ENCODE assay signal across 9 cellular contexts in the genomic region with DNA sequence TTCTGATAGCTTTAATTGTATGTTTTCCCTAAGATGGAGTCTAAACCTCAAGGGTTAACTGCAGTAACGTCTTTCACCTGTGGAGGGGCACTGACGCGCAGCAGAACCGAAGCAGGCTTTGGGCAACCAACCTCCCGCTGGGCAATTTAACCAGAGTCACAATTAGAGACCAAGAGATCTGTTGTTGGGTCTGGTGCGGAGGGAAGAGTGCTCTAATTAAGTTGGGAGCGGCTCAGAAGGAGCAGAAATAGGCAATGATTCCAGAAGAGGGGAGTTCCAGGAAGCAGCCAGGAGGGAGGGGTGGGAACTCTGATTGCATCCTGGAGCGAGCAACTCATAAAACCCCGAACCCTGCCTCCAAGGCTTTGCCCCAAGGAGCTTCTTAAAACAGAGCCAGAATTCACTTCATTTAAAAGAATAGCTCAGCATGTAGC.
DNase-seq lines count a peak whose midpoint lies in the region; ATAC-seq and TF ChIP-seq lines count a peak whose summit lies in the region.
"Had no signal": no experiment of that assay in that cellular context is flagged by ENCODE, and none has a peak within 500 bp of the region (broad histone marks: within the 10 kb centered on the region; RNA-seq: fewer than 3 reads in every experiment).

No MANE protein-coding gene starts in this region.

- DNase-seq in AG04450 (ENCODE audit: low read depth, low spot score) (no peak), NAMALWA (ENCODE audit: low spot score) (peak; percentile 49), endothelial cell (ENCODE audit: low spot score) (peak; percentile 31), T-helper 1 cell (no peak), germinal center (ENCODE audit: low spot score) (no peak), GF-D8 (lab: John Stamatoyannopoulos, UW) (no peak), kidney glomerular epithelial cell (lab: John Stamatoyannopoulos, UW) (no peak)

- H3K9me3 ChIP-seq in AG04450 (ENCODE audit: control insufficient read depth, insufficient read depth, low read length) = no peaks in the 10 kb centered on the region

- ATAC-seq in GM19397 (IDR thresholded peaks at IDR 0.05; ENCODE audit: unreplicated experiment) = peak; percentile 65

- H3K27ac Mint-ChIP-seq in endothelial cell (ENCODE audit: unreplicated experiment) = no peak overlapping the region
- H3K27ac Mint-ChIP-seq: activated naive CD4-positive, alpha-beta T cell treated with anti-CD3 and anti-CD28 coated beads, Interleukin-2, amount 50 U/mL, for 24 hours had no signal

- H3K4me1 Mint-ChIP-seq in endothelial cell (ENCODE audit: unreplicated experiment) = peaks cover 3% of the 10 kb centered on the region
- H3K4me1 Mint-ChIP-seq: activated naive CD4-positive, alpha-beta T cell treated with anti-CD3 and anti-CD28 coated beads, Interleukin-2, amount 50 U/mL, for 24 hours had no signal

- H3K27ac ChIP-seq in AG04450 (ENCODE audit: low read depth, low read length) = no peak overlapping the region

- peaks cover 9% of the 10 kb centered on the region for H3K27me3 Mint-ChIP-seq in endothelial cell (ENCODE audit: unreplicated experiment)

- no peaks in the 10 kb centered on the region for H3K36me3 Mint-ChIP-seq in endothelial cell (ENCODE audit: low read depth, unreplicated experiment)
- H3K36me3 Mint-ChIP-seq: activated naive CD4-positive, alpha-beta T cell treated with anti-CD3 and anti-CD28 coated beads, Interleukin-2, amount 50 U/mL, for 24 hours had no signal

- no peaks in the 10 kb centered on the region for H3K27me3 ChIP-seq in AG04450 (ENCODE audit: control insufficient read depth, insufficient read depth, low read length)

- CTCF ChIA-PET in AG04450 (lab: Charles Lee) = interaction anchor here (6.3 kb wide), 1 partner anchor 14 kb away, joined by 25 read pairs; no protein-coding TSS in a partner anchor

- H3K4me3 Mint-ChIP-seq in endothelial cell (ENCODE audit: unreplicated experiment) = no peak overlapping the region
- H3K4me3 Mint-ChIP-seq: activated naive CD4-positive, alpha-beta T cell treated with anti-CD3 and anti-CD28 coated beads, Interleukin-2, amount 50 U/mL, for 24 hours had no signal

- no peaks in the 10 kb centered on the region for H3K9me3 Mint-ChIP-seq in endothelial cell (ENCODE audit: unreplicated experiment)
- H3K9me3 Mint-ChIP-seq: activated naive CD4-positive, alpha-beta T cell treated with anti-CD3 and anti-CD28 coated beads, Interleukin-2, amount 50 U/mL, for 24 hours had no signal

- POLR2A ChIA-PET in AG04450 (lab: Yijun Ruan, JAX) = no interaction called here

- H3K4me3 ChIP-seq in AG04450 (ENCODE audit: low read depth, low read length) = no peak overlapping the region

- TF ChIP-seq CTCF in AG04450 (IDR thresholded peaks at IDR 0.05; ENCODE audit: low read depth, low read length) (0 out of 2 replicates have a peak, but pooled peaks have one; percentile 10), endothelial cell (IDR thresholded peaks at IDR 0.05; ENCODE audit: unreplicated experiment) (peak; percentile 19)

Comparison
In these comparisons a context has a peak if more than half of its experiments do, and no peak if none do; other contexts are left out.
1. DNase-seq: peak in NAMALWA (single experiment) and endothelial cell (single experiment); none in AG04450 (single experiment), T-helper 1 cell (0 of 5), germinal center (single experiment), GF-D8 (single experiment) and kidney glomerular epithelial cell (single experiment).